In the genomic region with DNA sequence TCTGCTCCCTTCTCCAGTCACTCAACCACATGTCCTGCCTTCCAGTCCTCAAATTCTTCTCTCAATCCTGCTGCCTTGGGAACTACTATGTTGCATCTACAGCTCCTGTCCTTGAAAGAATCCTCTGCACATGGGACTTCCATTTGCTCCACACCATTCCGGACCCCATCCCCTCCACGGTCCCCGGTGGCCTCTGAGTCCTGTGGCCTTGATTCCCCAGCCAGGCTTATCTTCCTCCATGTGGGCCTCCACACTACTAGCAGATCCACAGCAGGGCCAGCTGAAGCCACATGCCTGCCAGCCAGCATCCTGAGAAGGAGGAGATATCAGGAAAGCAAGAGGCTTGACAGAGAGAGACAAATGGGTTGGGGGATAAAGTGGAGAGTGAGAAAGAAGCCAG, we compare ENCODE assay signal across 10 cellular contexts.
"Had no signal": no experiment of that assay in that cellular context is flagged by ENCODE, and none has a peak within 500 bp of the region (broad histone marks: within the 10 kb centered on the region; RNA-seq: fewer than 3 reads in every experiment).

No MANE protein-coding gene starts in this region.

- H3K27ac ChIP-seq: GM23248 had no signal

- ATAC-seq: HCT116, K562 had no signal

- H3K4me1 ChIP-seq: HAP-1 had no signal

- H3K4me3 ChIP-seq: GM23248, HAP-1, K562 had no signal

- H3K36me3 ChIP-seq: HAP-1 had no signal

- FAIRE-seq: HTR-8/SVneo, K562 had no signal

- DNase-seq: GM23248, GOT3, H7, HFFc6, IMR-90, KG1 had no signal
